ENCODE assay signal across 9 cellular contexts in genomic region chr17:67390006-67390645, GRCh38. TPM values are rescaled to one million over a fixed set of nuclear protein-coding genes. Genes with fewer than 3 reads are reported as not detected.
DNase-seq lines count a peak whose midpoint lies in the region; ATAC-seq and TF ChIP-seq lines count a peak whose summit lies in the region.
"Had no signal": no experiment of that assay in that cellular context is flagged by ENCODE, and none has a peak within 500 bp of the region (broad histone marks: within the 10 kb centered on the region; RNA-seq: fewer than 3 reads in every experiment).

No MANE protein-coding gene starts in this region.

- CTCF ChIA-PET in CD8-positive, alpha-beta T cell (lab: Charles Lee) = interaction anchor here (0.6 to 23.0 kb wide), 6 partner anchors 13 to 206 kb away, joined by 3 to 502 read pairs (median 7); partner anchors contain the start of gene PITPNC1

- H3K4me1 ChIP-seq in CD8-positive, alpha-beta T cell (ENCODE audit: insufficient read depth, low read length) = peaks cover 64% of the 10 kb centered on the region
- H3K4me1 ChIP-seq in body of pancreas = peaks cover 25% of the 10 kb centered on the region
- peaks cover 0 to 5% of the 10 kb centered on the region in 2 donors for H3K4me1 ChIP-seq in muscle layer of duodenum (ENCODE audit: control insufficient read depth in 1 of 2, insufficient read depth in 2 of 2, low read length in 2 of 2)

- H3K36me3 Mint-ChIP-seq in CD8-positive, alpha-beta T cell = peaks cover 41% of the 10 kb centered on the region

- H3K27ac Mint-ChIP-seq in CD8-positive, alpha-beta T cell = peak overlapping the region; percentile 91

- H3K27ac ChIP-seq in CD8-positive, alpha-beta T cell (ENCODE audit: low read depth, low read length) = peak overlapping the region; percentile 62
- peak overlapping the region; percentile 57 to 78 (median 63) for H3K27ac ChIP-seq in body of pancreas
- H3K27ac ChIP-seq in muscle layer of duodenum (ENCODE audit: low read length) = peak overlapping the region; percentile 43

- intact Hi-C loops in CD8-positive, alpha-beta T cell (cut with DNase I, micrococcal nuclease) = loop anchor here in 1 of 2 experiments (1.0 kb wide), 1 partner anchor 11 kb away; no protein-coding TSS in a partner anchor
- intact Hi-C loops in body of pancreas (cut with DNase I) = no loop called here

- H3K4me3 ChIP-seq in CD8-positive, alpha-beta T cell (ENCODE audit: low read depth, low read length) = no peak overlapping the region
- H3K4me3 ChIP-seq in body of pancreas (no peak overlapping the region), muscle layer of duodenum (ENCODE audit: low read depth in 1 of 2, low read length in 2 of 2) (no peak overlapping the region)

- WGBS in body of pancreas, 2 donors = 45 to 54% methylated on average over 6 of the region's 6 CpGs

- no peaks in the 10 kb centered on the region for H3K9me3 ChIP-seq in CD8-positive, alpha-beta T cell (ENCODE audit: low read length)
- H3K9me3 ChIP-seq in body of pancreas (no peaks in the 10 kb centered on the region), muscle layer of duodenum (ENCODE audit: control insufficient read depth in 1 of 2, low read length in 2 of 2) (no peaks in the 10 kb centered on the region)

- H3K4me1 Mint-ChIP-seq in CD8-positive, alpha-beta T cell (ENCODE audit: low read depth) = peaks cover 84% of the 10 kb centered on the region

- TF ChIP-seq CTCF in CD8-positive, alpha-beta T cell (IDR thresholded peaks at IDR 0.05) = no peak
- no peak for TF ChIP-seq CTCF in body of pancreas (IDR thresholded peaks at IDR 0.05)

- no peaks in the 10 kb centered on the region for H3K27me3 Mint-ChIP-seq in CD8-positive, alpha-beta T cell (ENCODE audit: low read depth)
- H3K27me3 Mint-ChIP-seq: stimulated activated memory B cell treated with anti-CD40 and anti-IgM and Interleukin-4, amounts not matched to agents 10 μg/mL and 1 μg/mL and 100 μg/mL, for 72 hours had no signal

- ATAC-seq in CD8-positive, alpha-beta T cell = peak; percentile 3
- ATAC-seq in HG02840 (IDR thresholded peaks at IDR 0.05; ENCODE audit: low FRiP score, unreplicated experiment) (peak; percentile 14), body of pancreas (peak; percentile 54), HG03097 (IDR thresholded peaks at IDR 0.05; ENCODE audit: low FRiP score, unreplicated experiment) (no peak), HG03442 (IDR thresholded peaks at IDR 0.05; ENCODE audit: unreplicated experiment) (no peak)

- H3K4me3 Mint-ChIP-seq in CD8-positive, alpha-beta T cell = peak overlapping the region; percentile 59
- H3K4me3 Mint-ChIP-seq: stimulated activated memory B cell treated with anti-CD40 and anti-IgM and Interleukin-4, amounts not matched to agents 10 μg/mL and 1 μg/mL and 100 μg/mL, for 72 hours had no signal

- TF ChIP-seq POLR2A in body of pancreas (IDR thresholded peaks at IDR 0.05) = no peak

- DNase-seq in CD8-positive, alpha-beta T cell = no peak
- peak in 2 of 4 donors; percentile 26 to 27 for DNase-seq in body of pancreas
- DNase-seq in NCI-H226 = no peak
- DNase-seq in NOMO-1 treated with DMSO at 0.1 percent for 48 hours (lab: John Stamatoyannopoulos, UW; ENCODE audit: unreplicated experiment) = no peak

- no peaks in the 10 kb centered on the region for H3K27me3 ChIP-seq in CD8-positive, alpha-beta T cell (ENCODE audit: insufficient read depth, low read length)
- H3K27me3 ChIP-seq in body of pancreas = no peaks in the 10 kb centered on the region
- no peaks in the 10 kb centered on the region for H3K27me3 ChIP-seq in muscle layer of duodenum (ENCODE audit: low read depth, low read length)

- peaks cover 4% of the 10 kb centered on the region for H3K36me3 ChIP-seq in CD8-positive, alpha-beta T cell (ENCODE audit: insufficient read depth, low read length)
- H3K36me3 ChIP-seq in body of pancreas (replicated peaks in 1 of 2; ENCODE audit: insufficient read depth in 1 of 2, low read depth in 2 of 2) (no peaks in the 10 kb centered on the region), muscle layer of duodenum (ENCODE audit: control insufficient read depth in 1 of 2, insufficient read depth in 2 of 2, low read length in 2 of 2) (no peaks in the 10 kb centered on the region)

- H3K9me3 Mint-ChIP-seq in CD8-positive, alpha-beta T cell = no peaks in the 10 kb centered on the region
- H3K9me3 Mint-ChIP-seq: stimulated activated memory B cell treated with anti-CD40 and anti-IgM and Interleukin-4, amounts not matched to agents 10 μg/mL and 1 μg/mL and 100 μg/mL, for 72 hours had no signal

- POLR2A ChIA-PET in CD8-positive, alpha-beta T cell (lab: Charles Lee) = interaction anchor here (1.2 to 1.8 kb wide), 3 partner anchors 14 to 88 kb away, joined by 5 to 7 read pairs (median 5); no protein-coding TSS in a partner anchor

RNA-seq across cellular contexts. Expression of gene PITPNC1, which starts 13.0 kb away (rescaled TPM):
- total RNA-seq in CD8-positive, alpha-beta T cell = 100 to 1,000 TPM; 110 to 111 TPM
- 10 to 100 TPM; 11.9 to 17.5 TPM for total RNA-seq in body of pancreas

RNA-seq across cellular contexts. Expression of gene PSMD12, which starts 23.7 kb away (rescaled TPM):
- total RNA-seq in CD8-positive, alpha-beta T cell = 10 to 100 TPM; 52.1 to 54.9 TPM
- total RNA-seq in body of pancreas = 10 to 100 TPM; 12.2 to 14.0 TPM

Comparison
In these comparisons a context has a peak if more than half of its experiments do, and no peak if none do; other contexts are left out.
1. ATAC-seq: peak in CD8-positive, alpha-beta T cell (single experiment), HG02840 (single experiment) and body of pancreas (single experiment); none in HG03097 (single experiment) and HG03442 (single experiment).
2. RNA of gene PITPNC1, which starts 13.0 kb away (total RNA-seq): 110 to 111 TPM in CD8-positive, alpha-beta T cell; 11.9 to 17.5 TPM in body of pancreas; every median in the first group is over 4 times any median in the second.
3. Peak in every context shown above with its lines, with median percentiles within 50 percentile points of each other: H3K27ac ChIP-seq.